In genomic region chr11:91956711-91957110, GRCh38 we compare ENCODE assay signal across 8 cellular contexts.
"Had no signal": no experiment of that assay in that cellular context is flagged by ENCODE, and none has a peak within 500 bp of the region (broad histone marks: within the 10 kb centered on the region; RNA-seq: fewer than 3 reads in every experiment).

No MANE protein-coding gene starts in this region.

- ATAC-seq: GM12878 had no signal

- DNase-seq: GDM1, GF-D8 had no signal

- H3K4me3 ChIP-seq: GM12878 had no signal

- FAIRE-seq: G401.6, GM12878, GM12891, GM12892, GM18507, GM19239 had no signal
